18 cellular contexts compared by ENCODE assay signal in the genomic region with DNA sequence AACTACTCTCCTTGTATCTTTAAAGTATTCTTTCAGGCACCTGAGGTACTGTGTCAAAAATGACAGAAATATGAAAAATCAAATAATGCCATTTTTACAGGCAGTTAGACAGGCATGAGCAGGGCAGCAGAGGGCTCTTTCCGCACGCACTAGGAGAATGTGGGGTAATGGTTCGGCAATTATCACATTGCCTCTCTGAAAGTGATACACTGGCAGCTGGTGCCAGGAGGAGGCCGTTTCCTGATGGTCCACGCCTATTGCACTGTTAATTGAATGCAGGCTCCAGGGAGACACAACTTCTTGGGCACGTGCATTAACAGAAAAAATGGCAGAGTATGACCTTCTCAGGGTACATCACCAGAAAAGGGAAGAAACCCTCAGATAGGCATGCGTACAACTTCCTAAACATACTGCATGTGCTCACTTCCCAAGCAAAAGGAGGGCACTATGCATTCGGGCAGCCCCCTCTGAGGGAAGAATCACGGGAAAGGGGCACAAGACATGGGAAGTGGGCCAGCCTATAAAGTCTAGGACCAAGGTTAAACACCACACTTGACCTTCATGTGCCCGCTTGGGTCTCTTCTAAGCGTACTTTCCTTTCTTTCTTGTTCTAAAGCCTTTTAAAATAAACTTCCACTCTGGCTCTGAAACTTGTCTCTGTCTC.
DNase-seq lines count a peak whose midpoint lies in the region; ATAC-seq and TF ChIP-seq lines count a peak whose summit lies in the region.
"Had no signal": no experiment of that assay in that cellular context is flagged by ENCODE, and none has a peak within 500 bp of the region (broad histone marks: within the 10 kb centered on the region; RNA-seq: fewer than 3 reads in every experiment).

No MANE protein-coding gene starts in this region.

- peak overlapping the region; percentile 5; the same call in 1 of the 2 replicates for H3K27ac ChIP-seq in Panc1 (ENCODE audit: low read length)
- H3K27ac ChIP-seq: HL-60, Peyer's patch had no signal

- H3K4me1 ChIP-seq in Panc1 (ENCODE audit: control insufficient read depth, insufficient read depth, low read length) = peaks cover 15% of the 10 kb centered on the region
- H3K4me1 ChIP-seq: BE2C, Peyer's patch had no signal

- POLR2A ChIA-PET in Panc1 (lab: Charles Lee) = no interaction called here

- no peaks in the 10 kb centered on the region for H3K27me3 ChIP-seq in Panc1 (ENCODE audit: control insufficient read depth, insufficient read depth, low read length)
- H3K27me3 ChIP-seq: BE2C, Peyer's patch had no signal

- ATAC-seq in Panc1 = no peak
- ATAC-seq: CD8-positive, alpha-beta T cell; SK-N-SH treated with all-trans-retinoic acid at 6 μM for 48 hours had no signal

- no peak overlapping the region for H3K4me3 ChIP-seq in Panc1 (ENCODE audit: low read depth in 2 of 2, low read length in 2 of 2)
- H3K4me3 ChIP-seq: Peyer's patch had no signal

- H3K9me3 ChIP-seq in Panc1 (ENCODE audit: control insufficient read depth, insufficient read depth, low read depth, low read length) = no peaks in the 10 kb centered on the region
- H3K9me3 ChIP-seq: BE2C, Peyer's patch had no signal

- in situ Hi-C loops in Panc1 (cut with HindIII; ENCODE audit: low pct_unique_long_range_greater_than_20kb, low sequenced_read_pairs) = no loop called here

- no peaks in the 10 kb centered on the region for H3K27me3 Mint-ChIP-seq in nephron (ENCODE audit: low read depth)

- no TSS peak for BruUV-seq in Panc1 (replicated peaks; lab: Mats Ljungman, UMichigan)

- H3K27ac Mint-ChIP-seq in nephron = peak overlapping the region in 2 of 3 experiments; percentile 22 to 58
- H3K27ac Mint-ChIP-seq: CD8-positive, alpha-beta T cell had no signal

- H3K9me3 Mint-ChIP-seq in nephron = peaks cover 4% of the 10 kb centered on the region
- H3K9me3 Mint-ChIP-seq: CD8-positive, alpha-beta T cell had no signal

- CTCF ChIA-PET in Panc1 (lab: Charles Lee) = no interaction called here

- H3K36me3 Mint-ChIP-seq in nephron (ENCODE audit: low read depth) = peaks cover 70% of the 10 kb centered on the region
- H3K36me3 Mint-ChIP-seq: CD8-positive, alpha-beta T cell had no signal

- H3K36me3 ChIP-seq in Panc1 (ENCODE audit: control insufficient read depth, insufficient read depth, low read length) = peaks cover 78% of the 10 kb centered on the region
- H3K36me3 ChIP-seq: BE2C had no signal

- intact Hi-C loops in Panc1 (cut with micrococcal nuclease; ENCODE audit: unreplicated experiment) = no loop called here

- TF ChIP-seq CTCF in Panc1 (IDR thresholded peaks at IDR 0.05) = no peak
- TF ChIP-seq CTCF in nephron (IDR thresholded peaks at IDR 0.05; ENCODE audit: unreplicated experiment in 3 of 3) = no peak

- DNase-seq in COR-L47 (lab: John Stamatoyannopoulos, UW) = peak; percentile 72
- peak; percentile 81 for DNase-seq in NCI-H1694 (lab: John Stamatoyannopoulos, UW)
- no peak for DNase-seq in Panc1 (ENCODE audit: low read depth, low spot score)
- no peak for DNase-seq in hypothalamus (lab: John Stamatoyannopoulos, UW)
- no peak for DNase-seq in activated effector memory CD4-positive, alpha-beta T cell treated with anti-CD3 and anti-CD28 coated beads, Interleukin-2, amount 50 U/mL, for 16 hours
- DNase-seq in NCI-H524 (lab: John Stamatoyannopoulos, UW) = no peak
- DNase-seq: ACHN, BE2C, GOT3, NCI-H1930, NCI-H226, NCI-H774, Peyer's patch, Right ventricle myocardium superior had no signal

- H3K4me1 Mint-ChIP-seq in nephron = peaks cover 27% of the 10 kb centered on the region

- no peak overlapping the region for H3K4me3 Mint-ChIP-seq in nephron
- H3K4me3 Mint-ChIP-seq: CD8-positive, alpha-beta T cell had no signal

Comparison
In these comparisons a context has a peak if more than half of its experiments do, and no peak if none do; other contexts are left out.
1. DNase-seq: peak in COR-L47 (single experiment) and NCI-H1694 (single experiment); none in Panc1 (single experiment), hypothalamus (0 of 51), activated effector memory CD4-positive, alpha-beta T cell treated with anti-CD3 and anti-CD28 coated beads, Interleukin-2, amount 50 U/mL, for 16 hours (single experiment) and NCI-H524 (0 of 2).